4 cellular contexts compared by ENCODE assay signal in the genomic region with DNA sequence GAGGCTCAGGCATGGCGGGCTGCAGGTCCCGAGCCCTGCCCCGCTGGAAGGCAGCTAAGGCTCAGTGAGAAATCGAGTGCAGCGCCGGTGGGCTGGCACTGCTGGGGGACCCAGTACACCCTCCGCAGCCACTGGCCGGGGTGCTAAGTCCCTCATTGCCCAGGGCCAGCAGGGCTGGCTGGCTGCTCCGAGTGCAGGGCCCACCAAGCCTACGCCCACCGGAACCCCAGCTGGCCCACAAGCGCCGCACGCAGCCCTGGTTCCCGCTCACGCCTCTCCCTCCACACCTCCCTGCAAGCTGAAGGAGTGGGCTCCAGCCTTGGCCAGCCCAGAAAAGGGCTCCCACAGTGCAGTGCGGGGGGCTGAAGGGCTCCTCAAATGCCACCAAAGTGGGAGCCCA. TPM values are rescaled to one million over a fixed set of nuclear protein-coding genes. Genes with fewer than 3 reads are reported as not detected.
"Had no signal": no experiment of that assay in that cellular context is flagged by ENCODE, and none has a peak within 500 bp of the region (broad histone marks: within the 10 kb centered on the region; RNA-seq: fewer than 3 reads in every experiment).

No MANE protein-coding gene starts in this region.

RNA-seq across cellular contexts. Expression of gene TEX13C, which starts 0.5 kb away (rescaled TPM):
- total RNA-seq: LHCN-M2, M059J, MCF 10A, NCI-H460 had no signal
